Comparison of ENCODE assay signal across 15 cellular contexts in the genomic region with DNA sequence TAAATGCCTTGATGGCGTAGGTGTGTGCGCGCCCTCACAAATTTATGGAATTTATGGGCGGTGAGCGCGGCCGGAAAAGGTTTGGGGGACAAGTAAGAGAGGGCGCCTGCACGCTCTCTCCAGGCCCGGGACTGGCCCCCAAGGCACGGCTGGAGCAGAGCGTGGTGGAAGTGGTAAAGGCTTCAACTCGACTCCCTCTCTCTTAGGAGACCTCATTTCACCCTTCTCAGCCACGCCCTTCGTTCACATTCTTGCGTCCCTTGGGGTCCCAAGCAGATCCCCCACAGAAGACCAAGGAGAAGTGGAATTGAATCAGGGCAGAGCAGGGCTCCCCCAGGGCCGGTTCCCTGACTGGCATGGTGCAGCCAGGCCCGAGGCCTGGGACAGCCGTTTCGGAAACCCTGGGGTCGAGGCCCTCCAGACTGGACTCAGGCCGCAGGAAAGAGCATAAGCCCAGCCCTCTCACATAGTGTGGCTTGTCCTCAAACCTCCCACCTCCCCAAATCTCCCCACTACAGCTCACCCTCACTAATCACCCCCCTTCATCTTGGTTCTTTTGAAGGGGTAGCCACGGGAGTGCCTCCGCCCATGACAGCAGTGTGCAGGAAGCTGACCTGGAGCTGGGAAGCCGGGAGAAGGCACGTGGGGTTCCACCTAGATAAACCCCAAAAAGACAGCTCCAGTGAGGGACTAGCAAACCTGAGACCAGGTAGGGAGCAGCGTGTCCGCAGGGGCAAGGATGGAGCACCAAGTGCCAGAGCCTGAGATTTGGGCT.
DNase-seq lines count a peak whose midpoint lies in the region; ATAC-seq and TF ChIP-seq lines count a peak whose summit lies in the region.
"Had no signal": no experiment of that assay in that cellular context is flagged by ENCODE, and none has a peak within 500 bp of the region (broad histone marks: within the 10 kb centered on the region; RNA-seq: fewer than 3 reads in every experiment).

No MANE protein-coding gene starts in this region.

- H3K36me3 ChIP-seq in CD4-positive, alpha-beta memory T cell (ENCODE audit: insufficient read depth, low read length): no peaks in the 10 kb centered on the region
- H3K36me3 ChIP-seq in ES-I3 (ENCODE audit: insufficient read depth, low read length) (no peaks in the 10 kb centered on the region), thyroid gland (no peaks in the 10 kb centered on the region)

- DNase-seq in CD4-positive, alpha-beta memory T cell: no peak
- DNase-seq in natural killer cell (no peak), NCI-H2029 treated with DMSO at 0.1 percent for 48 hours (lab: John Stamatoyannopoulos, UW) (no peak), thyroid gland (no peak)
- DNase-seq: CD4-positive, alpha-beta T cell; GOT3; NCI-H1417 treated with DMSO at 0.1 percent for 48 hours; NCI-H1930; NCI-H2171; NCI-H82; PC-3 had no signal

- 0 out of 2 replicates have a peak overlapping the region, but pooled peaks have one; percentile 16 for H3K9ac ChIP-seq in ES-I3 (ENCODE audit: low read depth, low read length)

- no peaks in the 10 kb centered on the region for H3K9me3 ChIP-seq in CD4-positive, alpha-beta memory T cell (ENCODE audit: control insufficient read depth in 1 of 2, low read length in 2 of 2)
- no peaks in the 10 kb centered on the region for H3K9me3 ChIP-seq in ES-I3 (ENCODE audit: control insufficient read depth, insufficient read depth, low read length)
- H3K9me3 ChIP-seq in thyroid gland: no peaks in the 10 kb centered on the region

- H3K27me3 ChIP-seq in CD4-positive, alpha-beta memory T cell (ENCODE audit: insufficient read depth, low read length): peaks cover 82% of the 10 kb centered on the region
- peaks cover 48% of the 10 kb centered on the region for H3K27me3 ChIP-seq in thyroid gland

- H3K36me3 Mint-ChIP-seq in CD4-positive, alpha-beta memory T cell: peaks cover 0 to 2% of the 10 kb centered on the region in 2 donors
- H3K36me3 Mint-ChIP-seq in brain: peaks cover 38% of the 10 kb centered on the region
- H3K36me3 Mint-ChIP-seq in natural killer cell: no peaks in the 10 kb centered on the region

- no peaks in the 10 kb centered on the region for H3K9me3 Mint-ChIP-seq in CD4-positive, alpha-beta memory T cell
- H3K9me3 Mint-ChIP-seq in brain (peaks cover 3 to 33% (median 10%) of the 10 kb centered on the region in 5 experiments), natural killer cell (no peaks in the 10 kb centered on the region)
- H3K9me3 Mint-ChIP-seq: CD4-positive, alpha-beta T cell had no signal

- POLR2A ChIA-PET in CD4-positive, alpha-beta memory T cell (lab: Charles Lee; ENCODE audit: partially characterized antibody): no interaction called here

- peaks cover 23 to 70% (median 43%) of the 10 kb centered on the region in 4 donors for H3K4me1 Mint-ChIP-seq in CD4-positive, alpha-beta memory T cell
- H3K4me1 Mint-ChIP-seq in brain (peaks cover 95% of the 10 kb centered on the region), natural killer cell (peaks cover 23 to 33% of the 10 kb centered on the region in 2 donors)

- intact Hi-C loops in CD4-positive, alpha-beta memory T cell (cut with micrococcal nuclease): no loop called here
- intact Hi-C loops in natural killer cell (cut with micrococcal nuclease): no loop called here
- intact Hi-C loops in thyroid gland (cut with DNase I): no loop called here

- no peak for TF ChIP-seq POLR2A in thyroid gland (IDR thresholded peaks at IDR 0.05)

- CTCF ChIA-PET in CD4-positive, alpha-beta memory T cell (lab: Charles Lee; ENCODE audit: partially characterized antibody): interaction anchor here (1.3 kb wide), 1 partner anchor 8 kb away, joined by 4 read pairs; no protein-coding TSS in a partner anchor

- H3K4me3 ChIP-seq in CD4-positive, alpha-beta memory T cell (ENCODE audit: low read length in 2 of 2): no peak overlapping the region
- no peak overlapping the region for H3K4me3 ChIP-seq in thyroid gland (replicated peaks in 1 of 3)
- H3K4me3 ChIP-seq: K562 had no signal

- TF ChIP-seq CTCF in brain (conservative IDR thresholded peaks at IDR 0.05) (no peak), natural killer cell (IDR thresholded peaks at IDR 0.05) (no peak), thyroid gland (IDR thresholded peaks at IDR 0.05) (no peak)

- peak overlapping the region in 6 of 8 donors; percentile 9 to 94 (median 38) for H3K4me3 Mint-ChIP-seq in CD4-positive, alpha-beta memory T cell
- peak overlapping the region in 4 of 5 experiments; percentile 9 to 84 (median 78) for H3K4me3 Mint-ChIP-seq in brain
- peak overlapping the region; percentile 45 for H3K4me3 Mint-ChIP-seq in natural killer cell

- H3K27me3 Mint-ChIP-seq in CD4-positive, alpha-beta memory T cell: peaks cover 79 to 83% of the 10 kb centered on the region in 2 donors
- H3K27me3 Mint-ChIP-seq in brain (peaks cover 43% of the 10 kb centered on the region), natural killer cell (ENCODE audit: low read depth in 2 of 2) (peaks cover 77 to 83% of the 10 kb centered on the region in 2 donors)

- WGBS in thyroid gland, 2 donors: 23 to 33% methylated on average over 21 to 28 of the region's 28 CpGs

- ATAC-seq in natural killer cell: no peak
- ATAC-seq in GM18511 (IDR thresholded peaks at IDR 0.05; ENCODE audit: unreplicated experiment): no peak
- ATAC-seq: K562, PC-3 had no signal

- H3K4me1 ChIP-seq in CD4-positive, alpha-beta memory T cell (ENCODE audit: insufficient read depth, low read length): peaks cover 48% of the 10 kb centered on the region
- H3K4me1 ChIP-seq in ES-I3 (ENCODE audit: insufficient read depth, low read length) (peaks cover 14% of the 10 kb centered on the region), thyroid gland (peaks cover 7 to 21% of the 10 kb centered on the region in 2 donors)

- peak overlapping the region in 1 of 7 donors; percentile 68 for H3K27ac Mint-ChIP-seq in CD4-positive, alpha-beta memory T cell
- H3K27ac Mint-ChIP-seq in brain (peak overlapping the region in 4 of 5 experiments; percentile 34 to 97 (median 82)), natural killer cell (no peak overlapping the region)
- H3K27ac Mint-ChIP-seq: CD4-positive, alpha-beta T cell had no signal

- H3K27ac ChIP-seq in CD4-positive, alpha-beta memory T cell (ENCODE audit: low read depth, low read length): no peak overlapping the region
- H3K27ac ChIP-seq in thyroid gland: no peak overlapping the region

Comparison
In these comparisons a context has a peak if more than half of its experiments do, and no peak if none do; other contexts are left out.
1. H3K27ac Mint-ChIP-seq: peak in brain (4 of 5); none in natural killer cell (0 of 2).
2. Peak in every context shown above with its lines, with median percentiles within 50 percentile points of each other: H3K4me3 Mint-ChIP-seq.